In the genomic region with DNA sequence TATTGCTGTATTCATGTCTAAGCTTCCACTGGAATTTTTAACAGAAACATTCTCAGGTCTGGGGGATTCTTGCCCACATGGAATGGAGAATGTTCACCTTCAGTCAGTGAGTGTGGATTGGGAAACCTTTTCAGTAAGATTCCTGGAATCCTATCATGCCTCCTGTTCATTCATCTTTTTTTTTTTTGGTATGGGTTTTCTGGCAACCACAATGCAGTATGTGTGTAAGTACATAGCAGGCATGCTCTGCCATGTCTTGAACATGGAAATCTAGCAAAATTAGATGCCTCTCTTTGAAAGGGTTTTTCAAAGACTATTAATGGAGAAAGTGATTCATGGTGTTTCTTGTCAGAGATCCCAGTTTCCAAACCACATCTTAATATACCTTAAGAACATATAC, we compare ENCODE assay signal across 19 cellular contexts.
DNase-seq lines count a peak whose midpoint lies in the region; ATAC-seq and TF ChIP-seq lines count a peak whose summit lies in the region.
"Had no signal": no experiment of that assay in that cellular context is flagged by ENCODE, and none has a peak within 500 bp of the region (broad histone marks: within the 10 kb centered on the region; RNA-seq: fewer than 3 reads in every experiment).

No MANE protein-coding gene starts in this region.

- H3K27me3 Mint-ChIP-seq in nephron (ENCODE audit: low read depth) (no peaks in the 10 kb centered on the region), Caco-2 (ENCODE audit: insufficient read depth, unreplicated experiment) (no peaks in the 10 kb centered on the region), nephron progenitor cell (ENCODE audit: low read depth, poor library complexity) (no peaks in the 10 kb centered on the region), Calu3 (ENCODE audit: unreplicated experiment) (no peaks in the 10 kb centered on the region)

- peaks cover 55% of the 10 kb centered on the region for H3K4me1 Mint-ChIP-seq in nephron
- peaks cover 6% of the 10 kb centered on the region for H3K4me1 Mint-ChIP-seq in Caco-2 (ENCODE audit: low read depth, unreplicated experiment)
- H3K4me1 Mint-ChIP-seq in nephron progenitor cell, result no peaks in the 10 kb centered on the region
- H3K4me1 Mint-ChIP-seq in Calu3 (ENCODE audit: low read depth, unreplicated experiment), result no peaks in the 10 kb centered on the region

- DNase-seq in cardiac muscle cell (ENCODE audit: low read depth in 1 of 2, low spot score in 1 of 2) (no peak), heart right ventricle (no peak), epithelial cell of prostate (ENCODE audit: low read depth, low spot score) (peak; percentile 40), Caco-2 (no peak), AG20443 (ENCODE audit: low spot score) (no peak), nephron progenitor cell (no peak), Calu3 (no peak)
- DNase-seq: 8988T; CD8-positive, alpha-beta T cell; DND-41; GOT3; MG63; NCI-H1092 treated with DMSO at 0.1 percent for 48 hours; NCI-H345; NCI-H526; SIG-M5 had no signal

- H3K4me3 ChIP-seq in cardiac muscle cell (no peak overlapping the region), heart right ventricle (no peak overlapping the region), Caco-2 (ENCODE audit: low read depth, low read length) (no peak overlapping the region)
- H3K4me3 ChIP-seq: BLaER1, MG63 had no signal

- TF ChIP-seq CTCF in cardiac muscle cell (IDR thresholded peaks at IDR 0.05; ENCODE audit: low read depth, low read length), result no peak
- TF ChIP-seq CTCF in heart right ventricle (IDR thresholded peaks at IDR 0.05), result no peak
- TF ChIP-seq CTCF in nephron (IDR thresholded peaks at IDR 0.05; ENCODE audit: unreplicated experiment in 3 of 3), result no peak
- TF ChIP-seq CTCF in Caco-2 (IDR thresholded peaks at IDR 0.05; ENCODE audit: insufficient read depth in 1 of 2, low read depth in 1 of 2, low read length in 1 of 2, severe bottlenecking in 1 of 2, unreplicated experiment in 1 of 2), result no peak
- TF ChIP-seq CTCF in nephron progenitor cell (IDR thresholded peaks at IDR 0.05), result no peak
- no peak for TF ChIP-seq CTCF in Calu3 (IDR thresholded peaks at IDR 0.05; ENCODE audit: unreplicated experiment)

- POLR2A ChIA-PET in Caco-2 (lab: Charles Lee), result no interaction called here

- H3K4me3 Mint-ChIP-seq in nephron, result no peak overlapping the region
- H3K4me3 Mint-ChIP-seq in Caco-2 (ENCODE audit: unreplicated experiment), result no peak overlapping the region
- no peak overlapping the region for H3K4me3 Mint-ChIP-seq in nephron progenitor cell
- H3K4me3 Mint-ChIP-seq in Calu3 (ENCODE audit: low read depth, unreplicated experiment), result no peak overlapping the region
- H3K4me3 Mint-ChIP-seq: CD8-positive, alpha-beta T cell had no signal

- CTCF ChIA-PET in Caco-2 (lab: Charles Lee), result no interaction called here
- CTCF ChIA-PET in Calu3 (lab: Charles Lee), result no interaction called here

- H3K27me3 ChIP-seq in cardiac muscle cell (no peaks in the 10 kb centered on the region), heart right ventricle (no peaks in the 10 kb centered on the region), Caco-2 (replicated peaks; ENCODE audit: control insufficient read depth, insufficient read depth, low read length) (no peaks in the 10 kb centered on the region)
- H3K27me3 ChIP-seq: BLaER1, MG63 had no signal

- peaks cover 4% of the 10 kb centered on the region for H3K4me1 ChIP-seq in cardiac muscle cell (ENCODE audit: low read depth)
- peaks cover 0 to 24% (median 0%) of the 10 kb centered on the region in 9 donors for H3K4me1 ChIP-seq in heart right ventricle
- peaks cover 16% of the 10 kb centered on the region for H3K4me1 ChIP-seq in Caco-2
- H3K4me1 ChIP-seq: BLaER1 had no signal

- intact Hi-C loops in heart right ventricle (cut with DNase I), result loop anchor here in 1 of 10 donors (10.0 kb wide), 1 partner anchor 68 kb away; no protein-coding TSS in a partner anchor
- intact Hi-C loops in Caco-2 (cut with micrococcal nuclease; ENCODE audit: unreplicated experiment), result no loop called here
- intact Hi-C loops in Calu3 (cut with micrococcal nuclease; ENCODE audit: unreplicated experiment), result no loop called here

- peak overlapping the region; percentile 26 for H3K27ac ChIP-seq in cardiac muscle cell
- H3K27ac ChIP-seq in heart right ventricle, result peak overlapping the region in 2 of 10 donors; percentile 15 to 43
- no peak overlapping the region for H3K27ac ChIP-seq in epithelial cell of prostate
- H3K27ac ChIP-seq: BLaER1, KMS-11 had no signal

- no TSS peak for BruUV-seq in Caco-2 (replicated peaks; lab: Mats Ljungman, UMichigan)
- no TSS peak for BruUV-seq in Calu3 (replicated peaks; lab: Mats Ljungman, UMichigan)

- no peaks in the 10 kb centered on the region for H3K36me3 Mint-ChIP-seq in nephron (ENCODE audit: low read depth)
- no peaks in the 10 kb centered on the region for H3K36me3 Mint-ChIP-seq in Caco-2 (ENCODE audit: insufficient read depth, unreplicated experiment)
- peaks cover 50% of the 10 kb centered on the region for H3K36me3 Mint-ChIP-seq in nephron progenitor cell (ENCODE audit: low read depth)
- H3K36me3 Mint-ChIP-seq in Calu3 (ENCODE audit: insufficient read depth, unreplicated experiment), result no peaks in the 10 kb centered on the region
- H3K36me3 Mint-ChIP-seq: CD8-positive, alpha-beta T cell had no signal

- no peak for ATAC-seq in heart right ventricle
- ATAC-seq: CD8-positive, alpha-beta T cell had no signal

- H3K9me3 Mint-ChIP-seq in nephron (no peaks in the 10 kb centered on the region), Caco-2 (ENCODE audit: unreplicated experiment) (no peaks in the 10 kb centered on the region), nephron progenitor cell (peaks cover 10% of the 10 kb centered on the region), Calu3 (ENCODE audit: low read depth, unreplicated experiment) (no peaks in the 10 kb centered on the region)
- H3K9me3 Mint-ChIP-seq: CD8-positive, alpha-beta T cell had no signal

- no peaks in the 10 kb centered on the region for H3K9me3 ChIP-seq in cardiac muscle cell (ENCODE audit: low read depth)
- H3K9me3 ChIP-seq in heart right ventricle, result no peaks in the 10 kb centered on the region
- no peaks in the 10 kb centered on the region for H3K9me3 ChIP-seq in Caco-2
- H3K9me3 ChIP-seq: BLaER1, MG63 had no signal

- H3K36me3 ChIP-seq in cardiac muscle cell, result no peaks in the 10 kb centered on the region
- no peaks in the 10 kb centered on the region for H3K36me3 ChIP-seq in heart right ventricle
- H3K36me3 ChIP-seq in Caco-2 (ENCODE audit: control insufficient read depth, insufficient read depth, low read length), result no peaks in the 10 kb centered on the region
- H3K36me3 ChIP-seq: BLaER1, MG63 had no signal

- H3K27ac Mint-ChIP-seq in nephron (peak overlapping the region in 2 of 3 experiments; percentile 38 to 49), Caco-2 (ENCODE audit: unreplicated experiment) (no peak overlapping the region), nephron progenitor cell (no peak overlapping the region), Calu3 (ENCODE audit: unreplicated experiment) (no peak overlapping the region)
- H3K27ac Mint-ChIP-seq: CD8-positive, alpha-beta T cell had no signal

Comparison
In these comparisons a context has a peak if more than half of its experiments do, and no peak if none do; other contexts are left out.
1. H3K27ac Mint-ChIP-seq: peak in nephron (2 of 3); none in Caco-2 (single experiment), nephron progenitor cell (single experiment) and Calu3 (single experiment).